ENCODE assay signal across 3 cellular contexts in genomic region chr18:73045037-73045436, GRCh38.
"Had no signal": no experiment of that assay in that cellular context is flagged by ENCODE, and none has a peak within 500 bp of the region (broad histone marks: within the 10 kb centered on the region; RNA-seq: fewer than 3 reads in every experiment).

No MANE protein-coding gene starts in this region.

- H3K4me3 ChIP-seq: GM12878 had no signal

- DNase-seq: GDM1, GF-D8 had no signal
